Comparison of ENCODE assay signal across 10 cellular contexts in genomic region chrX:79975605-79976004, GRCh38.
"Had no signal": no experiment of that assay in that cellular context is flagged by ENCODE, and none has a peak within 500 bp of the region (broad histone marks: within the 10 kb centered on the region; RNA-seq: fewer than 3 reads in every experiment).

No MANE protein-coding gene starts in this region.

- H3K36me3 ChIP-seq: HAP-1 had no signal

- H3K9me3 ChIP-seq: HAP-1 had no signal

- DNase-seq: GM23248, GOT3, H7, HFFc6, KBM-7 had no signal

- H3K27ac ChIP-seq: GM23248, HL-60, KMS-11 had no signal

- H3K9ac ChIP-seq: GM23248, KMS-11 had no signal

- H3K4me1 ChIP-seq: HAP-1 had no signal

- ATAC-seq: HCT116, HepG2 had no signal

- FAIRE-seq: HepG2 had no signal

- H3K4me2 ChIP-seq: KMS-11 had no signal

- H3K4me3 ChIP-seq: GM23248, HAP-1 had no signal

- H2AFZ ChIP-seq: GM23248 had no signal
